ENCODE assay signal across 9 cellular contexts in the genomic region with DNA sequence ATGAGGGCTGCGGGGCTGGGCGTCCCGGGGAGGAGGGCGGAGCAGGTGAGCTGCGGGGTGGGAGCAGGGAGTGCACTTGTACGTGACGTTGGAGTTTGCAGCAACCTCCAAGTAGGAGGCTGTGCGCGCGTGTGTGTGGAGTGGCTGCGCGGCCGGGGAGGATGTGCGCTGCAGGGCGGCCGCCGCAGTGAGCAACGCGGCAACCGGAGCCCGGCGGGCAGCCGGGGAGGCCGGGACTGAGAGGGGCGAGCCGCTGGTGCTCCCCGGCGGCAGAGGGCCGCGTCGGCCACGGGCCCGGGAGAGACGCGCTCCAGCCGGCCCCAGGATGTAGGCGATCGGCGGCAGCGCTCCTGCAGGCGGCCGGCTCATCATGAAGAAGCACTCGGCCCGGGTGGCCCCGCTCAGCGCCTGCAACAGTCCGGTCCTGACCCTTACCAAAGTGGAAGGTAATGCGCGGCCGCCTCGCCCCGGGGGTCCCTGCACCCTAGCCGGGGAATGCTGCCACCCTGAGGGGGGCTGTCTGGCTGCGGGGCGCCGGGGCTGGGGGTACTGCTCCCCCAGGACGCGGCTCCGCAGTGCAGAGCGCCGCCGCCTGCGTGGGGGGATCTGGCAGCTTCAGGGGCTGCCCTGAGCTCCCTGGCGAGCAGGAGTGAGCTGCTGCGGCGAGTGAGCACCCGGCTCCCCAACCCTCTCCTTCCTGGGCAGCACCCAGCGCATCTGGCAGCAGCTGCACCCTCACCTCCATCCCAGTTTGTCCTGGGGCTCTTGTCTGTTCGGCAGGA.
DNase-seq lines count a peak whose midpoint lies in the region; ATAC-seq and TF ChIP-seq lines count a peak whose summit lies in the region.
"Had no signal": no experiment of that assay in that cellular context is flagged by ENCODE, and none has a peak within 500 bp of the region (broad histone marks: within the 10 kb centered on the region; RNA-seq: fewer than 3 reads in every experiment).

No MANE protein-coding gene starts in this region.

- CTCF ChIA-PET in activated CD4-positive, alpha-beta T cell treated with anti-CD3 and anti-CD28 coated beads, Interleukin-2, amount 10 ng/mL, durations not matched to agents 7 days and 5 days (lab: Charles Lee) = interaction anchor here (1.1 to 6.3 kb wide), 9 partner anchors 16 to 112 kb away, joined by 3 to 28 read pairs (median 7); no protein-coding TSS in a partner anchor

- no peak for TF ChIP-seq CTCF in epithelial cell of proximal tubule (conservative IDR thresholded peaks at IDR 0.05; ENCODE audit: low read depth, low read length)
- no peak for TF ChIP-seq CTCF in nephron progenitor cell (IDR thresholded peaks at IDR 0.05)
- TF ChIP-seq CTCF in vagina (IDR thresholded peaks at IDR 0.05) = no peak

- peaks cover 19% of the 10 kb centered on the region for H3K4me1 ChIP-seq in vagina

- peak overlapping the region; percentile 74 for H3K4me3 Mint-ChIP-seq in activated CD4-positive, alpha-beta T cell treated with anti-CD3 and anti-CD28 coated beads, Interleukin-2, amount 10 ng/mL, durations not matched to agents 7 days and 5 days
- H3K4me3 Mint-ChIP-seq in nephron progenitor cell = peak overlapping the region; percentile 86

- H3K27ac Mint-ChIP-seq in activated CD4-positive, alpha-beta T cell treated with anti-CD3 and anti-CD28 coated beads, Interleukin-2, amount 10 ng/mL, durations not matched to agents 7 days and 5 days = peak overlapping the region; percentile 77
- H3K27ac Mint-ChIP-seq in nephron progenitor cell = no peak overlapping the region

- H3K9me3 Mint-ChIP-seq in activated CD4-positive, alpha-beta T cell treated with anti-CD3 and anti-CD28 coated beads, Interleukin-2, amount 10 ng/mL, durations not matched to agents 7 days and 5 days = peaks cover 3% of the 10 kb centered on the region
- H3K9me3 Mint-ChIP-seq in nephron progenitor cell = peaks cover 25% of the 10 kb centered on the region

- peaks cover 12% of the 10 kb centered on the region for H3K27me3 Mint-ChIP-seq in activated CD4-positive, alpha-beta T cell treated with anti-CD3 and anti-CD28 coated beads, Interleukin-2, amount 10 ng/mL, durations not matched to agents 7 days and 5 days
- peaks cover 62% of the 10 kb centered on the region for H3K27me3 Mint-ChIP-seq in nephron progenitor cell (ENCODE audit: low read depth, poor library complexity)

- H3K9me3 ChIP-seq in vagina = no peaks in the 10 kb centered on the region

- peaks cover 38% of the 10 kb centered on the region for H3K4me1 Mint-ChIP-seq in activated CD4-positive, alpha-beta T cell treated with anti-CD3 and anti-CD28 coated beads, Interleukin-2, amount 10 ng/mL, durations not matched to agents 7 days and 5 days
- peaks cover 4% of the 10 kb centered on the region for H3K4me1 Mint-ChIP-seq in nephron progenitor cell

- peak; percentile 39 for ATAC-seq in HG03460 (IDR thresholded peaks at IDR 0.05; ENCODE audit: unreplicated experiment)

- peak overlapping the region; percentile 49 for H3K27ac ChIP-seq in vagina
- H3K27ac ChIP-seq: C4-2B had no signal

- H3K36me3 ChIP-seq in vagina = no peaks in the 10 kb centered on the region

- H3K4me3 ChIP-seq in epithelial cell of proximal tubule (ENCODE audit: low read depth, low read length) (peak overlapping the region; percentile 55), vagina (peak overlapping the region; percentile 36 to 39)

- intact Hi-C loops in vagina (cut with DNase I) = no loop called here

- DNase-seq in NCI-H510A treated with DMSO at 0.1 percent for 48 hours (lab: John Stamatoyannopoulos, UW) = peak; percentile 25
- DNase-seq in NCI-H510A (lab: John Stamatoyannopoulos, UW) = no peak
- DNase-seq in activated CD4-positive, alpha-beta T cell treated with anti-CD3 and anti-CD28 coated beads, Interleukin-2, amount 10 ng/mL, durations not matched to agents 7 days and 5 days = peak; percentile 48
- DNase-seq in epithelial cell of proximal tubule (ENCODE audit: low read depth) = no peak
- DNase-seq in nephron progenitor cell = peak; percentile 66
- DNase-seq in vagina (ENCODE audit: extremely low spot score in 2 of 2) = peak in 1 of 2 donors; percentile 83
- no peak for DNase-seq in AG08395 (ENCODE audit: low spot score)

- no peak for TF ChIP-seq POLR2A in vagina (IDR thresholded peaks at IDR 0.05)

- peaks cover 5% of the 10 kb centered on the region for H3K36me3 Mint-ChIP-seq in activated CD4-positive, alpha-beta T cell treated with anti-CD3 and anti-CD28 coated beads, Interleukin-2, amount 10 ng/mL, durations not matched to agents 7 days and 5 days (ENCODE audit: low read depth)
- no peaks in the 10 kb centered on the region for H3K36me3 Mint-ChIP-seq in nephron progenitor cell (ENCODE audit: low read depth)

- POLR2A ChIA-PET in activated CD4-positive, alpha-beta T cell treated with anti-CD3 and anti-CD28 coated beads, Interleukin-2, amount 10 ng/mL, durations not matched to agents 7 days and 5 days (lab: Charles Lee) = no interaction called here

- H3K27me3 ChIP-seq in vagina = no peaks in the 10 kb centered on the region

Comparison
In these comparisons a context has a peak if more than half of its experiments do, and no peak if none do; other contexts are left out.
1. DNase-seq: peak in NCI-H510A treated with DMSO at 0.1 percent for 48 hours (single experiment), activated CD4-positive, alpha-beta T cell treated with anti-CD3 and anti-CD28 coated beads, Interleukin-2, amount 10 ng/mL, durations not matched to agents 7 days and 5 days (single experiment) and nephron progenitor cell (single experiment); none in NCI-H510A (single experiment), epithelial cell of proximal tubule (single experiment) and AG08395 (single experiment).